Comparison of ENCODE assay signal across 16 cellular contexts in the genomic region with DNA sequence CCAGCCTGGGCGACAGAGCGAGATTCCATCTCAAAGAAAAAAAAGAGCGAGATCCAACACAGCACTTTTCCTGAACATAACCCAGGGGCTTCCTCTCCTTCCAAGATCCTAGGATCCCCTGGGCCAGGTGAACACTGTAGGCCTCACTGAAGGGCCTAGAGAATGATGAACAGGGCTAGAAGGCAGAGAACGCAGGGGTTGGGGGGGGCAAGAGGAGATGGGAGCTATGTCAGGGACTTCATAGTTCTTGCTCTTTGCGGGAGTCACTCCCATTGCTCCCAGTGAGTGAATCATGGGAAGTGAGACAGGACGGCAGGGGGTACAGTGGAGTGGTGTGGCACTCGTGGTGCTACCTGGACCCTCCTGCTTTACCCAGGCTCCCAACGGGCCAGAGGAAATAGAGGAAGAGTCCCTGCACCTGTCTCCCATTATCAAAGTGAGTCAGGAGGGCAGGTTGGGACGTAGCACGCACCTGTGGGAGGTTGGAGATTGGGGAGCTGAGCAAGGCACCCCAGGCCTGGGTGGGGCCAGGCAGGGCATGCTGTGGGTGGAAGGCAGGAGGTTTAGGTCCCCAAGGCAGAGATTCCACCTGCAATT. TPM values are rescaled to one million over a fixed set of nuclear protein-coding genes. Genes with fewer than 3 reads are reported as not detected.
A peak's percentile ranks its signal among the peaks of the same experiment; 100 is the strongest.
DNase-seq lines count a peak whose midpoint lies in the region; ATAC-seq and TF ChIP-seq lines count a peak whose summit lies in the region.
"Had no signal": no experiment of that assay in that cellular context is flagged by ENCODE, and none has a peak within 500 bp of the region (broad histone marks: within the 10 kb centered on the region; RNA-seq: fewer than 3 reads in every experiment).

No MANE protein-coding gene starts in this region.

- H3K27me3 ChIP-seq in HCT116 (ENCODE audit: insufficient read depth, low read length) (no peaks in the 10 kb centered on the region), Peyer's patch (no peaks in the 10 kb centered on the region)

- H3K36me3 Mint-ChIP-seq in progenitor cell of endocrine pancreas (ENCODE audit: insufficient read depth): peaks cover 11% of the 10 kb centered on the region

- H3K9me3 ChIP-seq in HCT116 (ENCODE audit: control insufficient read depth in 1 of 2, insufficient read depth in 1 of 2, low read depth in 1 of 2, low read length in 2 of 2): no peaks in the 10 kb centered on the region
- no peaks in the 10 kb centered on the region for H3K9me3 ChIP-seq in Peyer's patch
- H3K9me3 ChIP-seq: HAP-1 had no signal

- H3K79me2 ChIP-seq in HCT116 (ENCODE audit: insufficient read depth, low read length): peaks cover 41% of the 10 kb centered on the region

- peak overlapping the region in 1 of 2 experiments; percentile 37; a peak in 2 of 4 replicates for H3K4me3 ChIP-seq in HCT116 (replicated peaks in 1 of 2; ENCODE audit: low read depth in 1 of 2, low read length in 2 of 2)
- H3K4me3 ChIP-seq in Peyer's patch: no peak overlapping the region
- H3K4me3 ChIP-seq: HAP-1 had no signal

- H2AFZ ChIP-seq in HCT116 (ENCODE audit: low read depth, low read length, poor library complexity, severe bottlenecking): no peak overlapping the region

- POLR2A ChIA-PET in HCT116 (lab: Charles Lee): interaction anchor here (0.8 to 18.0 kb wide), 10 partner anchors 11 to 142 kb away, joined by 3 to 379 read pairs (median 48); partner anchors contain the start of gene KRT18

- H3K9me3 Mint-ChIP-seq in progenitor cell of endocrine pancreas (ENCODE audit: low read depth): no peaks in the 10 kb centered on the region

- H3K27ac ChIP-seq in HCT116 (ENCODE audit: low read depth, low read length) (peak overlapping the region; percentile 92), Peyer's patch (peak overlapping the region in 3 of 4 donors; percentile 69 to 97 (median 93))

- RAD21 ChIA-PET in HCT116 (lab: Charles Lee; ENCODE audit: low non-redundant PET in 1 of 2, low total read pairs in 2 of 2, uncharacterized antibody in 2 of 2, unreplicated experiment in 2 of 2): interaction anchor here (0.7 to 2.6 kb wide), 8 partner anchors 10 to 75 kb away, joined by 3 to 28 read pairs (median 6); no protein-coding TSS in a partner anchor

- H3K27ac Mint-ChIP-seq in progenitor cell of endocrine pancreas: peak overlapping the region; percentile 100

- H3K27me3 Mint-ChIP-seq in progenitor cell of endocrine pancreas: no peaks in the 10 kb centered on the region

- peaks cover 46% of the 10 kb centered on the region for H3K4me1 Mint-ChIP-seq in progenitor cell of endocrine pancreas (ENCODE audit: low read depth)

- DNase-seq in HCT116 (ENCODE audit: low read depth, low spot score): no peak
- peak in 1 of 3 donors; percentile 63 for DNase-seq in Peyer's patch
- no peak for DNase-seq in progenitor cell of endocrine pancreas (ENCODE audit: low spot score, unreplicated experiment)
- no peak for DNase-seq in RKO (ENCODE audit: low spot score)
- DNase-seq: activated T-cell treated with anti-CD3 and anti-CD28 coated beads for 4 hours; NCI-H1048; NK-92 treated with Interleukin-12 subunit alpha and Interleukin-12 subunit beta, amount 100 ng/mL, for 24 hours; stimulated activated CD4-positive, alpha-beta T cell treated with anti-CD3 and anti-CD28 coated beads, Interleukin-4, amount 100 ng/mL, for 4 hours; stimulated activated naive CD4-positive, alpha-beta T cell had no signal

- TF ChIP-seq CTCF in HCT116 (IDR thresholded peaks at IDR 0.05 in 2 of 3, conservative IDR thresholded peaks at IDR 0.05 in 1 of 3; ENCODE audit: borderline replicate concordance in 1 of 3, insufficient read depth in 1 of 3, low read depth in 2 of 3, low read length in 2 of 3) (no peak), Peyer's patch (IDR thresholded peaks at IDR 0.05) (no peak), progenitor cell of endocrine pancreas (IDR thresholded peaks at IDR 0.05; ENCODE audit: unreplicated experiment) (no peak)

- no peak for TF ChIP-seq POLR2A in HCT116 (IDR thresholded peaks at IDR 0.05; ENCODE audit: borderline replicate concordance, extremely low read depth, insufficient read depth, insufficient read length)
- TF ChIP-seq POLR2A in Peyer's patch (IDR thresholded peaks at IDR 0.05): no peak
- no peak for TF ChIP-seq POLR2A in GM18505 (IDR thresholded peaks at IDR 0.05; ENCODE audit: borderline replicate concordance, extremely low read depth, insufficient read depth, insufficient read length)

- H3K36me3 ChIP-seq in HCT116 (ENCODE audit: control insufficient read depth in 1 of 2, insufficient read depth in 2 of 2, low read length in 2 of 2) (peaks cover 8 to 12% of the 10 kb centered on the region in 2 experiments; a peak in 3 of 4 replicates), Peyer's patch (peaks cover 0 to 8% (median 0%) of the 10 kb centered on the region in 3 donors)
- H3K36me3 ChIP-seq: HAP-1 had no signal

- H3K4me3 Mint-ChIP-seq in progenitor cell of endocrine pancreas (ENCODE audit: low read depth): peak overlapping the region; percentile 100

- no TSS peak for BruUV-seq in HCT116 (replicated peaks; lab: Mats Ljungman, UMichigan)

- peaks cover 24% of the 10 kb centered on the region; the same call in 1 of the 2 replicates for H4K20me1 ChIP-seq in HCT116 (ENCODE audit: insufficient read depth)

- H3K4me1 ChIP-seq in HCT116 (ENCODE audit: control insufficient read depth in 1 of 2, insufficient read depth in 2 of 2, low read length in 2 of 2) (peaks cover 52 to 78% of the 10 kb centered on the region in 2 experiments), Peyer's patch (peaks cover 0 to 33% (median 4%) of the 10 kb centered on the region in 4 donors)

- peak overlapping the region; percentile 88 for H3K4me2 ChIP-seq in HCT116 (ENCODE audit: low read length)

- CTCF ChIA-PET in HCT116 (lab: Charles Lee): interaction anchor here (0.8 to 4.4 kb wide), 8 partner anchors 9 to 74 kb away, joined by 3 to 51 read pairs (median 8); partner anchors contain the start of gene KRT18

- no peaks in the 10 kb centered on the region for H3K9me2 ChIP-seq in HCT116 (ENCODE audit: insufficient read depth)

- ATAC-seq in HCT116: no peak
- ATAC-seq in esophagus mucosa: peak; percentile 78
- no peak for ATAC-seq in HG03045 (IDR thresholded peaks at IDR 0.05; ENCODE audit: unreplicated experiment)
- no peak for ATAC-seq in GM18505 (IDR thresholded peaks at IDR 0.05; ENCODE audit: unreplicated experiment)
- no peak for ATAC-seq in GM21423 (IDR thresholded peaks at IDR 0.05; ENCODE audit: unreplicated experiment)
- ATAC-seq: activated CD4-positive, CD25-positive, alpha-beta regulatory T cell treated with anti-CD3 and anti-CD28 coated beads, Interleukin-2, amount 50 U/mL, for 24 hours had no signal

- H3K9ac ChIP-seq in HCT116 (ENCODE audit: low read length): peak overlapping the region; percentile 91

- intact Hi-C loops in HCT116 (cut with micrococcal nuclease): no loop called here

- TF ChIP-seq RAD21 in HCT116 (IDR thresholded peaks at IDR 0.05; ENCODE audit: low read depth): no peak

TF ChIP-seq in HCT116, 20 proteins besides CTCF, POLR2A, EP300 and RAD21:
- no peak for TF ChIP-seq CBX3 (IDR thresholded peaks at IDR 0.05; ENCODE audit: low read depth)

RNA-seq across cellular contexts. Expression of gene KRT8, which starts 1.3 kb away (rescaled TPM):
- 1,655 TPM for total RNA-seq in HCT116 (2021; ENCODE audit: unreplicated experiment)
- 1,805 and 2,066 TPM in 2 replicates for polyA plus RNA-seq in HCT116 (2012)
- 1,000 to 10,000 TPM; 1,046 to 2,452 (median 2,098) TPM for total RNA-seq in Peyer's patch
- total RNA-seq in esophagus mucosa: 40.1 TPM
- 1,180 and 1,246 TPM in 2 replicates for total RNA-seq in progenitor cell of endocrine pancreas

RNA-seq across cellular contexts. Expression of gene KRT18, which starts 42.8 kb away (rescaled TPM):
- total RNA-seq in HCT116 (2021; ENCODE audit: unreplicated experiment) (1,229 TPM), Peyer's patch (100 to 1,000 TPM; 320 to 614 (median 477) TPM), esophagus mucosa (80.0 TPM), progenitor cell of endocrine pancreas (608 and 692 TPM in 2 replicates)
- polyA plus RNA-seq in HCT116 (2012): 1,596 and 1,648 TPM in 2 replicates

RNA-seq across cellular contexts. Expression of gene KRT78, which starts 57.4 kb away (rescaled TPM):
- not detected for total RNA-seq in HCT116 (2021; ENCODE audit: unreplicated experiment)
- 0.06 TPM in 1 of 2 replicates, not detected in the other for polyA plus RNA-seq in HCT116 (2012)
- not detected for total RNA-seq in Peyer's patch
- total RNA-seq in esophagus mucosa: 291 TPM
- not detected in 2 replicates for total RNA-seq in progenitor cell of endocrine pancreas
- total RNA-seq: HT1080 had no signal

Comparison
In these comparisons a context has a peak if more than half of its experiments do, and no peak if none do; other contexts are left out.
1. RNA of gene KRT8, which starts 1.3 kb away (total RNA-seq): 1,046 to 2,452 TPM in Peyer's patch, 1,655 TPM in HCT116 (single experiment) and 1,180 to 1,246 TPM in progenitor cell of endocrine pancreas; 40.1 TPM in esophagus mucosa (single experiment); every median in the first group is over 10 times any median in the second.
2. RNA of gene KRT78, which starts 57.4 kb away (total RNA-seq): 291 TPM in esophagus mucosa (single experiment); not detected in HCT116 (single experiment), not detected in Peyer's patch and not detected in progenitor cell of endocrine pancreas; every median in the first group is over 100 times any median in the second.